ENCODE assay signal across 8 cellular contexts in the genomic region with DNA sequence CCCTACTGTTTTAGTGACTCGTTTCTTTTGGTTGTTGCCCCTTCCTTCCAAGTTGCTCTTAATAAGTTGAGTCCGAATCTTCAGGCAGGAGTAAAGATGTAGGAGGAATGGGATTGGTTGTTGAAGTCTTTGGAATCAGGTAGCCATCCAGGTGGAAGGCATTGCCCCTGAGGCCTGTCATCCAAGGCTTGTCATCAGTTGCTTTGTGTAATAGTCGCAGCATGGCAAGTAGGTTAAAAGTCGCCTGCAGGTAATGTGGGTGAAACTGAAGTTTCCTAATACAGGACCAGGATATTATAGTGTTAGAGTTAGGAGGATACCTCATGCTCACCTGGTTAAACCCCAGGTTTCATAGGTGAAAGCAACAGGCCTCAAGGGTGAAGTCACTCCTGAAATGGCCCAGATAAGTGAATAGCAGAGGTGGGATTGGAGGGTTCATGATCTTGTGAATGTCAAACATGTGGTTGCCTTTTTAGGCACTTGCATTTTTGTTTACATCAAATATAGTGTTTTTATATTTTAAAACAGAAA. TPM values are rescaled to one million over a fixed set of nuclear protein-coding genes. Genes with fewer than 3 reads are reported as not detected.
A peak's percentile ranks its signal among the peaks of the same experiment; 100 is the strongest.
DNase-seq lines count a peak whose midpoint lies in the region; TF ChIP-seq lines count a peak whose summit lies in the region.

No MANE protein-coding gene starts in this region.

- H3K4me1 Mint-ChIP-seq in nephron = peaks cover 20% of the 10 kb centered on the region

- no peaks in the 10 kb centered on the region for H3K9me3 Mint-ChIP-seq in nephron

- peak overlapping the region; percentile 72 to 93 (median 92) for H3K27ac Mint-ChIP-seq in nephron

- no peaks in the 10 kb centered on the region for H3F3A ChIP-seq in Loucy (ENCODE audit: low read depth)

- H2AFZ ChIP-seq in Loucy (ENCODE audit: low read length) = peak overlapping the region; percentile 95

- H3K9me3 ChIP-seq in Loucy (ENCODE audit: insufficient read depth, low read depth, low read length) = no peaks in the 10 kb centered on the region
- no peaks in the 10 kb centered on the region for H3K9me3 ChIP-seq in effector memory CD4-positive, alpha-beta T cell (ENCODE audit: control insufficient read depth, low read length)

- peaks cover 23% of the 10 kb centered on the region for H3K36me3 Mint-ChIP-seq in nephron (ENCODE audit: low read depth)

- TF ChIP-seq CTCF in BJ (IDR thresholded peaks at IDR 0.05; ENCODE audit: insufficient read depth, low read depth, low read length) (no peak), Loucy (conservative IDR thresholded peaks at IDR 0.05; ENCODE audit: low read length) (no peak), nephron (IDR thresholded peaks at IDR 0.05; ENCODE audit: unreplicated experiment in 3 of 3) (no peak)

- peak overlapping the region; percentile 96 for H3K4me2 ChIP-seq in Loucy (ENCODE audit: low read depth, low read length, poor library complexity, severe bottlenecking)

- CTCF ChIA-PET in BJ (lab: Yijun Ruan, JAX) = interaction anchor here (1.0 to 1.3 kb wide), 3 partner anchors 11 to 34 kb away, joined by 3 to 6 read pairs (median 5); no protein-coding TSS in a partner anchor

- H3K36me3 ChIP-seq in BJ (ENCODE audit: control insufficient read depth, insufficient read depth, low read length) (no peaks in the 10 kb centered on the region; the same call in 1 of the 2 replicates), Loucy (ENCODE audit: insufficient read depth, low read length) (no peaks in the 10 kb centered on the region)
- H3K36me3 ChIP-seq in effector memory CD4-positive, alpha-beta T cell (ENCODE audit: control insufficient read depth, insufficient read depth, low read length) = no peaks in the 10 kb centered on the region

- no peak overlapping the region for H3K27ac ChIP-seq in effector memory CD4-positive, alpha-beta T cell (ENCODE audit: insufficient read depth, low read length, poor library complexity, severe bottlenecking)

- no peaks in the 10 kb centered on the region for H3K27me3 Mint-ChIP-seq in nephron (ENCODE audit: low read depth)

- peak overlapping the region; percentile 82 for H3K9ac ChIP-seq in Loucy (ENCODE audit: low read depth, low read length, poor library complexity, severe bottlenecking)

- peaks cover 11% of the 10 kb centered on the region for H4K20me1 ChIP-seq in Loucy (ENCODE audit: insufficient read depth, low read length, poor library complexity, severe bottlenecking)

- H3K9me2 ChIP-seq in Loucy (replicated peaks; ENCODE audit: low read depth, low read length) = no peaks in the 10 kb centered on the region

- H3K79me2 ChIP-seq in Loucy (ENCODE audit: insufficient read depth, low read length) = peaks cover 27% of the 10 kb centered on the region

- H3K4me1 ChIP-seq in Loucy (ENCODE audit: insufficient read depth, low read length, poor library complexity, severe bottlenecking) = peaks cover 20% of the 10 kb centered on the region
- peaks cover 6% of the 10 kb centered on the region for H3K4me1 ChIP-seq in effector memory CD4-positive, alpha-beta T cell (ENCODE audit: control insufficient read depth, insufficient read depth, low read length, poor library complexity, severe bottlenecking)

- H3K4me3 ChIP-seq in BJ (ENCODE audit: low read depth, low read length) = peak overlapping the region; percentile 62
- H3K4me3 ChIP-seq in Loucy (ENCODE audit: low read length, poor library complexity, severe bottlenecking) = peak overlapping the region; percentile 85
- H3K4me3 ChIP-seq in effector memory CD4-positive, alpha-beta T cell (ENCODE audit: insufficient read depth, low read depth, low read length, poor library complexity, severe bottlenecking) = peak overlapping the region; percentile 86

- no peak for DNase-seq in BJ (ENCODE audit: low read depth)
- no peak for DNase-seq in effector memory CD4-positive, alpha-beta T cell
- no peak for DNase-seq in NCI-H1930 (lab: John Stamatoyannopoulos, UW)
- no peak for DNase-seq in superior temporal gyrus (ENCODE audit: extremely low spot score)
- DNase-seq in activated CD8-positive, alpha-beta memory T cell treated with anti-CD3 and anti-CD28 coated beads, Interleukin-2, amount 50 U/mL, for 48 hours = no peak
- no peak for DNase-seq in DMS79 (lab: John Stamatoyannopoulos, UW)

- H3K4me3 Mint-ChIP-seq in nephron = peak overlapping the region; percentile 91 to 94 (median 93)

- POLR2A ChIA-PET in BJ (lab: Charles Lee) = no interaction called here

- H3K27me3 ChIP-seq in BJ (ENCODE audit: control insufficient read depth, insufficient read depth, low read length) = no peaks in the 10 kb centered on the region
- no peaks in the 10 kb centered on the region for H3K27me3 ChIP-seq in Loucy (ENCODE audit: insufficient read depth, low read length, poor library complexity, severe bottlenecking)
- no peaks in the 10 kb centered on the region for H3K27me3 ChIP-seq in effector memory CD4-positive, alpha-beta T cell (replicated peaks; ENCODE audit: control insufficient read depth, insufficient read depth, low read length, poor library complexity, severe bottlenecking)

RNA-seq across cellular contexts. Expression of a gene that starts 0.9 kb away (rescaled TPM):
- polyA plus RNA-seq in BJ (2011; rRNA removed) = 10.2 and 13.3 TPM in 2 replicates
- 6.7 and 6.8 TPM in 2 replicates for polyA minus RNA-seq in BJ (2011; rRNA and poly(A)+ RNA removed)

RNA-seq across cellular contexts. Expression of a gene that starts 29.1 kb away (rescaled TPM):
- polyA plus RNA-seq in BJ (2011; rRNA removed) = 0.07 TPM in 2 replicates
- not detected in 2 replicates for polyA minus RNA-seq in BJ (2011; rRNA and poly(A)+ RNA removed)
